Comparison of ENCODE assay signal across 8 cellular contexts in the genomic region with DNA sequence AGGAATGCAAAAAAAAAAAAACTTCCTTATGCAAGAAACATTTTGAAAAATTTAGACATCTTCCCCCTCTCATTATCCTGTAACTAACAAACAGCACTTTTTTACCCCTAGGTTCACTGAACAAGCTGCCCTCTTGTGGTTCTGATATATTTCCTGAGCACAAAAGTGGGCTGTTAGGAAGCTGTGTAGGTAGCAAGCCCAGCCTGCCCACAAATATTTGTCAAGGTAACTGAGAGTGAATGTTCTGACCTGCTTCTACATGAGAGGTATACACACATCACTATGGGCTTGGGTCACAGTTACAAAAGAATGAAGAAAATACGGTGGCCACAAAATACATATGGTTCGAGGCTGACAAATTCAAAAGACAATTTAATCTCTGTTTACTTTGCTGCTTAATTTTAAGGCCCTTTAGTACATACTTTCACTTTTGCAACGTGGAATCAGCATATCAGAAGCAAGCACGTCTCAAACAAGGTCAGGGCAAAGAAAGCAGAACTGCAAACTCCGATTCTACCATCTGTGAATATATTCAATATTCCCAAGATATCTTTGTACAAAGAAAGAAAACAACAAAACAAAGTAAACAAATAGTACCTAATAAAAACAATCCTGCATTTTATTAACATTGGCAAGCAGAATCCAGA.
DNase-seq lines count a peak whose midpoint lies in the region; ATAC-seq, FAIRE-seq and TF ChIP-seq lines count a peak whose summit lies in the region.

No MANE protein-coding gene starts in this region.

- H3K27ac ChIP-seq in CD8-positive, alpha-beta T cell (ENCODE audit: low read depth, low read length): peak overlapping the region; percentile 41
- H3K27ac ChIP-seq in astrocyte (ENCODE audit: low read depth, low read length) (no peak overlapping the region), kidney (ENCODE audit: low read depth in 2 of 2, low read length in 2 of 2) (peak overlapping the region; percentile 73 to 89)

- no peak for FAIRE-seq in astrocyte (lab: Jason Lieb, UNC)
- FAIRE-seq in kidney (lab: Jason Lieb, UNC): peak; percentile 11

- no peaks in the 10 kb centered on the region for H3K79me2 ChIP-seq in astrocyte (ENCODE audit: insufficient read depth, low read length)

- peak overlapping the region; percentile 88 for H3K27ac Mint-ChIP-seq in CD8-positive, alpha-beta T cell
- H3K27ac Mint-ChIP-seq in astrocyte (ENCODE audit: unreplicated experiment): no peak overlapping the region
- peak overlapping the region; percentile 89 for H3K27ac Mint-ChIP-seq in type B pancreatic cell

- H3K4me2 ChIP-seq in astrocyte (ENCODE audit: low read length): peak overlapping the region; percentile 57

- H3K9me3 Mint-ChIP-seq in CD8-positive, alpha-beta T cell: no peaks in the 10 kb centered on the region
- no peaks in the 10 kb centered on the region for H3K9me3 Mint-ChIP-seq in astrocyte (ENCODE audit: unreplicated experiment)
- no peaks in the 10 kb centered on the region for H3K9me3 Mint-ChIP-seq in type B pancreatic cell

- no peak overlapping the region for H2AFZ ChIP-seq in astrocyte (ENCODE audit: low read depth, low read length)

- DNase-seq in CD8-positive, alpha-beta T cell: peak in 5 of 7 experiments; percentile 10 to 55 (median 13)
- DNase-seq in NCI-H460 (ENCODE audit: extremely low read depth, low read depth): peak; percentile 13
- peak; percentile 34 for DNase-seq in astrocyte (ENCODE audit: low read depth)
- DNase-seq in kidney: no peak
- no peak for DNase-seq in type B pancreatic cell (ENCODE audit: extremely low spot score, unreplicated experiment)
- DNase-seq in occipital lobe (lab: John Stamatoyannopoulos, UW): no peak

- peak overlapping the region; percentile 23 for H3K9ac ChIP-seq in astrocyte (ENCODE audit: low read length)
- peak overlapping the region; percentile 39 to 41 for H3K9ac ChIP-seq in kidney (ENCODE audit: low read length in 2 of 2)

- intact Hi-C loops in CD8-positive, alpha-beta T cell (cut with DNase I, micrococcal nuclease): loop anchor here (1.0 to 2.0 kb wide), 3 partner anchors 400 to 494 kb away; partner anchors contain the start of gene N4BP2 (in 1 of the 2)
- intact Hi-C loops in kidney (cut with DNase I): no loop called here

- ATAC-seq in CD8-positive, alpha-beta T cell: peak; percentile 76
- ATAC-seq in GM18511 (IDR thresholded peaks at IDR 0.05; ENCODE audit: unreplicated experiment): peak; percentile 87
- ATAC-seq in HG02981 (IDR thresholded peaks at IDR 0.05; ENCODE audit: unreplicated experiment): peak; percentile 78

- peak overlapping the region; percentile 25 for H3K4me3 ChIP-seq in CD8-positive, alpha-beta T cell (ENCODE audit: low read depth, low read length)
- H3K4me3 ChIP-seq in astrocyte (ENCODE audit: insufficient read depth, low read depth, low read length) (no peak overlapping the region), kidney (ENCODE audit: low read length in 2 of 2) (peak overlapping the region; percentile 13 to 65)

- CTCF ChIA-PET in CD8-positive, alpha-beta T cell (lab: Charles Lee): interaction anchor here (0.9 to 1.5 kb wide), 4 partner anchors 225 to 495 kb away, joined by 3 to 4 read pairs (median 3); partner anchors contain the start of gene N4BP2

- TF ChIP-seq CTCF in CD8-positive, alpha-beta T cell (IDR thresholded peaks at IDR 0.05): no peak
- TF ChIP-seq CTCF in astrocyte (IDR thresholded peaks at IDR 0.05; ENCODE audit: insufficient read depth, low read depth, low read length) (peak; percentile 31), kidney (IDR thresholded peaks at IDR 0.05; ENCODE audit: borderline replicate concordance, extremely low read depth, insufficient read depth) (peak; percentile 31), type B pancreatic cell (conservative IDR thresholded peaks at IDR 0.05) (peak; percentile 52)

- POLR2A ChIA-PET in CD8-positive, alpha-beta T cell (lab: Charles Lee): interaction anchor here (0.7 kb wide), 1 partner anchor 302 kb away, joined by 3 read pairs; no protein-coding TSS in a partner anchor

- no peaks in the 10 kb centered on the region for H3K36me3 ChIP-seq in CD8-positive, alpha-beta T cell (ENCODE audit: insufficient read depth, low read length)
- H3K36me3 ChIP-seq in astrocyte (ENCODE audit: insufficient read depth, low read length) (no peaks in the 10 kb centered on the region), kidney (ENCODE audit: control insufficient read depth in 1 of 2, insufficient read depth in 2 of 2, low read length in 2 of 2) (no peaks in the 10 kb centered on the region)

- peaks cover 4% of the 10 kb centered on the region for H3K4me1 ChIP-seq in CD8-positive, alpha-beta T cell (ENCODE audit: insufficient read depth, low read length)
- H3K4me1 ChIP-seq in astrocyte (ENCODE audit: insufficient read depth, low read length): peaks cover 14% of the 10 kb centered on the region
- peaks cover 18 to 26% of the 10 kb centered on the region in 2 donors for H3K4me1 ChIP-seq in kidney (ENCODE audit: control insufficient read depth in 1 of 2, insufficient read depth in 1 of 2, low read depth in 1 of 2, low read length in 2 of 2)

- H3K27me3 ChIP-seq in CD8-positive, alpha-beta T cell (ENCODE audit: insufficient read depth, low read length): no peaks in the 10 kb centered on the region
- no peaks in the 10 kb centered on the region for H3K27me3 ChIP-seq in astrocyte (ENCODE audit: insufficient read depth, low read length)

- H4K20me1 ChIP-seq in astrocyte (ENCODE audit: insufficient read depth, low read length): no peaks in the 10 kb centered on the region

- H3K9me3 ChIP-seq in CD8-positive, alpha-beta T cell (ENCODE audit: low read length): no peaks in the 10 kb centered on the region
- no peaks in the 10 kb centered on the region for H3K9me3 ChIP-seq in astrocyte (ENCODE audit: insufficient read depth, low read depth, low read length)
- H3K9me3 ChIP-seq in kidney (ENCODE audit: control insufficient read depth in 1 of 2, low read length in 2 of 2): no peaks in the 10 kb centered on the region

- no peaks in the 10 kb centered on the region for H3K27me3 Mint-ChIP-seq in CD8-positive, alpha-beta T cell (ENCODE audit: low read depth)
- H3K27me3 Mint-ChIP-seq in astrocyte (ENCODE audit: low read depth, unreplicated experiment) (no peaks in the 10 kb centered on the region), type B pancreatic cell (no peaks in the 10 kb centered on the region)

- H3K4me1 Mint-ChIP-seq in CD8-positive, alpha-beta T cell (ENCODE audit: low read depth): peaks cover 12% of the 10 kb centered on the region
- H3K4me1 Mint-ChIP-seq in astrocyte (ENCODE audit: low read depth, unreplicated experiment) (peaks cover 18% of the 10 kb centered on the region), type B pancreatic cell (ENCODE audit: unreplicated experiment) (peaks cover 22% of the 10 kb centered on the region)

- no peaks in the 10 kb centered on the region for H3K36me3 Mint-ChIP-seq in CD8-positive, alpha-beta T cell
- H3K36me3 Mint-ChIP-seq in astrocyte (ENCODE audit: low read depth, unreplicated experiment) (no peaks in the 10 kb centered on the region), type B pancreatic cell (no peaks in the 10 kb centered on the region)

- H3K4me3 Mint-ChIP-seq in CD8-positive, alpha-beta T cell: peak overlapping the region; percentile 75
- no peak overlapping the region for H3K4me3 Mint-ChIP-seq in astrocyte (ENCODE audit: unreplicated experiment)
- H3K4me3 Mint-ChIP-seq in type B pancreatic cell: peak overlapping the region; percentile 72

Comparison
In these comparisons a context has a peak if more than half of its experiments do, and no peak if none do; other contexts are left out.
1. DNase-seq: peak in CD8-positive, alpha-beta T cell (5 of 7), NCI-H460 (single experiment) and astrocyte (single experiment); none in kidney (single experiment), type B pancreatic cell (single experiment) and occipital lobe (single experiment).
2. Peak in every context shown above with its lines, with median percentiles within 50 percentile points of each other: ATAC-seq.